Comparison of ENCODE assay signal across 16 cellular contexts in the genomic region with DNA sequence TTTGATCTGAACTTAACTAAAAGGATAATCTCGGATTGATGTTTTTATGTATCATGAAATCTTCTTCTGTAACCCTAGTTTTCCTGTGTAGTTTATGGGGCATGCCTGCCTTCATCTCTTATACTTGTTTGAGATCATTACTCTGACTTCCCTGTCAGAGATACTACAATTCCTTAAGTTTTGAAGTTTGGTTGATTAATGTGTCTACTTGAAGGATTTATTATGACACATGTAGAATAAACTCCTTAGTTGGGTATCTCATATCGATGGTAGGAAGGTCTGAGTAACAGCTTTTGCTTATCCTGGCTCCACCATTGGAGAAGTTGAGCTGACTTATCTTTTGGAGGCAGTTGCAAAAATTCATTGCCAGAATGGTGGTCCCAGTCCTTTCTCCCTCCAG. TPM values are rescaled to one million over a fixed set of nuclear protein-coding genes. Genes with fewer than 3 reads are reported as not detected.
A peak's percentile ranks its signal among the peaks of the same experiment; 100 is the strongest.
DNase-seq lines count a peak whose midpoint lies in the region; ATAC-seq and TF ChIP-seq lines count a peak whose summit lies in the region.
"Had no signal": no experiment of that assay in that cellular context is flagged by ENCODE, and none has a peak within 500 bp of the region (broad histone marks: within the 10 kb centered on the region; RNA-seq: fewer than 3 reads in every experiment).

No MANE protein-coding gene starts in this region.

- peaks cover 27% of the 10 kb centered on the region for H3K4me1 Mint-ChIP-seq in Caco-2 (ENCODE audit: low read depth, unreplicated experiment)
- peaks cover 53% of the 10 kb centered on the region for H3K4me1 Mint-ChIP-seq in WTC11
- H3K4me1 Mint-ChIP-seq in CD4-positive, alpha-beta T cell (ENCODE audit: low read depth), result peaks cover 12% of the 10 kb centered on the region

- H3K27me3 ChIP-seq in Caco-2 (replicated peaks; ENCODE audit: control insufficient read depth, insufficient read depth, low read length), result no peaks in the 10 kb centered on the region
- H3K27me3 ChIP-seq in CD4-positive, alpha-beta T cell (ENCODE audit: control insufficient read depth, insufficient read depth, low read length), result no peaks in the 10 kb centered on the region

- H3K4me1 ChIP-seq in Caco-2, result peaks cover 26% of the 10 kb centered on the region
- H3K4me1 ChIP-seq in HEK293 (ENCODE audit: control insufficient read depth, insufficient read depth, low read length), result peaks cover 12% of the 10 kb centered on the region

- H3K27ac Mint-ChIP-seq in Caco-2 (ENCODE audit: unreplicated experiment), result peak overlapping the region; percentile 19
- peak overlapping the region; percentile 67; the same call in 1 of the 2 replicates for H3K27ac Mint-ChIP-seq in WTC11
- no peak overlapping the region for H3K27ac Mint-ChIP-seq in CD4-positive, alpha-beta T cell
- H3K27ac Mint-ChIP-seq: CD8-positive, alpha-beta T cell had no signal

- POLR2A ChIA-PET in Caco-2 (lab: Charles Lee), result no interaction called here
- POLR2A ChIA-PET in HEK293 (lab: Yijun Ruan, JAX), result no interaction called here
- POLR2A ChIA-PET in WTC11 (lab: Charles Lee), result no interaction called here
- POLR2A ChIA-PET in CD4-positive, alpha-beta T cell (lab: Charles Lee), result no interaction called here

- H3K9me3 Mint-ChIP-seq in Caco-2 (ENCODE audit: unreplicated experiment) (no peaks in the 10 kb centered on the region), WTC11 (0 out of 2 replicates have a peak, but pooled peaks cover 5% of the 10 kb centered on the region)
- no peaks in the 10 kb centered on the region for H3K9me3 Mint-ChIP-seq in CD4-positive, alpha-beta T cell
- H3K9me3 Mint-ChIP-seq: CD8-positive, alpha-beta T cell; HFFc6 had no signal

- TF ChIP-seq CTCF in Caco-2 (IDR thresholded peaks at IDR 0.05; ENCODE audit: insufficient read depth in 1 of 2, low read depth in 1 of 2, low read length in 1 of 2, severe bottlenecking in 1 of 2, unreplicated experiment in 1 of 2) (no peak), HEK293 (tag by site-specific recombination; IDR thresholded peaks at IDR 0.05) (no peak), WTC11 (IDR thresholded peaks at IDR 0.05) (no peak), fibroblast of the aortic adventitia (IDR thresholded peaks at IDR 0.05; ENCODE audit: insufficient read depth, low read length) (no peak)
- no peak for TF ChIP-seq CTCF in CD4-positive, alpha-beta T cell (IDR thresholded peaks at IDR 0.05)

- no TSS peak for BruUV-seq in Caco-2 (replicated peaks; lab: Mats Ljungman, UMichigan)

- H3K4me3 ChIP-seq in Caco-2 (ENCODE audit: low read depth, low read length) (no peak overlapping the region), HEK293 (ENCODE audit: low read depth, low read length) (no peak overlapping the region), fibroblast of the aortic adventitia (ENCODE audit: low read depth, low read length) (no peak overlapping the region)
- H3K4me3 ChIP-seq: GM23248 had no signal

- CTCF ChIA-PET in Caco-2 (lab: Charles Lee) (no interaction called here), HEK293 (lab: Yijun Ruan, JAX) (no interaction called here), WTC11 (lab: Charles Lee) (interaction anchor here (0.6 to 2.4 kb wide), 2 partner anchors 71 to 111 kb away, joined by 3 to 11 read pairs; no protein-coding TSS in a partner anchor)
- CTCF ChIA-PET in CD4-positive, alpha-beta T cell (lab: Charles Lee), result no interaction called here

- intact Hi-C loops in Caco-2 (cut with micrococcal nuclease; ENCODE audit: unreplicated experiment), result no loop called here
- intact Hi-C loops in CD4-positive, alpha-beta T cell (cut with DNase I, micrococcal nuclease), result no loop called here

- H3K9me3 ChIP-seq in Caco-2 (0 out of 2 replicates have a peak, but pooled peaks cover 2% of the 10 kb centered on the region), HEK293 (ENCODE audit: control insufficient read depth, insufficient read depth, low read depth, low read length) (no peaks in the 10 kb centered on the region)
- H3K9me3 ChIP-seq in CD4-positive, alpha-beta T cell (ENCODE audit: control insufficient read depth, low read length), result no peaks in the 10 kb centered on the region

- H3K4me3 Mint-ChIP-seq in Caco-2 (ENCODE audit: unreplicated experiment) (no peak overlapping the region), WTC11 (no peak overlapping the region)
- no peak overlapping the region for H3K4me3 Mint-ChIP-seq in CD4-positive, alpha-beta T cell
- H3K4me3 Mint-ChIP-seq: CD8-positive, alpha-beta T cell; HFFc6 had no signal

- no peak for DNase-seq in Caco-2
- no peak for DNase-seq in WTC11 (ENCODE audit: low spot score)
- peak; percentile 30 for DNase-seq in fibroblast of the aortic adventitia (ENCODE audit: low read depth)
- no peak for DNase-seq in DMS53 treated with DMSO at 0.1 percent for 48 hours (lab: John Stamatoyannopoulos, UW; ENCODE audit: unreplicated experiment)
- no peak for DNase-seq in CD4-positive, alpha-beta T cell
- DNase-seq in NCI-H2029 treated with DMSO at 0.1 percent for 48 hours (lab: John Stamatoyannopoulos, UW), result no peak
- DNase-seq: CD8-positive, alpha-beta T cell; DMS 273 treated with DMSO at 0.1 percent for 48 hours; DMS79 treated with DMSO at 0.1 percent for 48 hours; GF-D8; GM23248; H7; HCEC 1CT; HFFc6 had no signal

- H3K27me3 Mint-ChIP-seq in Caco-2 (ENCODE audit: insufficient read depth, unreplicated experiment) (no peaks in the 10 kb centered on the region), WTC11 (ENCODE audit: low read depth) (no peaks in the 10 kb centered on the region)
- H3K27me3 Mint-ChIP-seq in CD4-positive, alpha-beta T cell, result no peaks in the 10 kb centered on the region

- no peak overlapping the region for H3K27ac ChIP-seq in HEK293 (ENCODE audit: extremely low read depth, low read depth, low read length)
- no peak overlapping the region for H3K27ac ChIP-seq in CD4-positive, alpha-beta T cell (ENCODE audit: low read depth, low read length)
- H3K27ac ChIP-seq: GM23248 had no signal

- peaks cover 13% of the 10 kb centered on the region for H3K36me3 Mint-ChIP-seq in Caco-2 (ENCODE audit: insufficient read depth, unreplicated experiment)
- H3K36me3 Mint-ChIP-seq in WTC11, result peaks cover 5% of the 10 kb centered on the region; the same call in 1 of the 2 replicates
- no peaks in the 10 kb centered on the region for H3K36me3 Mint-ChIP-seq in CD4-positive, alpha-beta T cell (ENCODE audit: low read depth)
- H3K36me3 Mint-ChIP-seq: CD8-positive, alpha-beta T cell had no signal

- no peak for ATAC-seq in WTC11
- no peak for ATAC-seq in CD4-positive, alpha-beta T cell (ENCODE audit: poor library complexity)
- ATAC-seq in GM18868 (IDR thresholded peaks at IDR 0.05; ENCODE audit: unreplicated experiment), result no peak
- ATAC-seq: CD8-positive, alpha-beta T cell had no signal

- no peaks in the 10 kb centered on the region for H3K36me3 ChIP-seq in Caco-2 (ENCODE audit: control insufficient read depth, insufficient read depth, low read length)
- no peaks in the 10 kb centered on the region for H3K36me3 ChIP-seq in HEK293 (ENCODE audit: control insufficient read depth in 2 of 2, insufficient read depth in 1 of 2, low read length in 2 of 2)

TF ChIP-seq in HEK293, 187 proteins besides CTCF, POLR2A, EP300 and RAD21 (continues in another document):
- 0 out of 2 replicates have a peak, but pooled peaks have one; percentile 32 for TF ChIP-seq PRDM6 (tag by site-specific recombination; IDR thresholded peaks at IDR 0.05)

TF ChIP-seq in WTC11, 78 proteins besides CTCF, POLR2A, EP300 and RAD21:
- no peak for TF ChIP-seq ZNF121 (CRISPR knock-in tag; IDR thresholded peaks at IDR 0.05)
- TF ChIP-seq, protein P1, sequence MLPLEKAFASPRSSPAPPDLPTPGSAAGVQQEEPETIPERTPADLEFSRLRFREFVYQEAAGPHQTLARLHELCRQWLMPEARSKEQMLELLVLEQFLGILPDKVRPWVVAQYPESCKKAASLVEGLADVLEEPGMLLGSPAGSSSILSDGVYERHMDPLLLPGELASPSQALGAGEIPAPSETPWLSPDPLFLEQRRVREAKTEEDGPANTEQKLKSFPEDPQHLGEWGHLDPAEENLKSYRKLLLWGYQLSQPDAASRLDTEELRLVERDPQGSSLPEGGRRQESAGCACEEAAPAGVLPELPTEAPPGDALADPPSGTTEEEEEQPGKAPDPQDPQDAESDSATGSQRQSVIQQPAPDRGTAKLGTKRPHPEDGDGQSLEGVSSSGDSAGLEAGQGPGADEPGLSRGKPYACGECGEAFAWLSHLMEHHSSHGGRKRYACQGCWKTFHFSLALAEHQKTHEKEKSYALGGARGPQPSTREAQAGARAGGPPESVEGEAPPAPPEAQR (CRISPR knock-in tag; IDR thresholded peaks at IDR 0.05), result no peak

RNA-seq across cellular contexts. Expression of gene WWC2, which starts 46.7 kb away (rescaled TPM):
- total RNA-seq in Caco-2 (2022) (120 and 126 TPM in 2 replicates), WTC11 (2021) (126 to 133 TPM (median 133 TPM) in 3 replicates), fibroblast of the aortic adventitia (ENCODE audit: low replicate concordance) (21.5 and 47.0 TPM in 2 replicates)
- total RNA-seq in CD4-positive, alpha-beta T cell, result 1 to 10 TPM; 4.1 to 4.9 TPM
